Comparison of ENCODE assay signal across 19 cellular contexts in the genomic region with DNA sequence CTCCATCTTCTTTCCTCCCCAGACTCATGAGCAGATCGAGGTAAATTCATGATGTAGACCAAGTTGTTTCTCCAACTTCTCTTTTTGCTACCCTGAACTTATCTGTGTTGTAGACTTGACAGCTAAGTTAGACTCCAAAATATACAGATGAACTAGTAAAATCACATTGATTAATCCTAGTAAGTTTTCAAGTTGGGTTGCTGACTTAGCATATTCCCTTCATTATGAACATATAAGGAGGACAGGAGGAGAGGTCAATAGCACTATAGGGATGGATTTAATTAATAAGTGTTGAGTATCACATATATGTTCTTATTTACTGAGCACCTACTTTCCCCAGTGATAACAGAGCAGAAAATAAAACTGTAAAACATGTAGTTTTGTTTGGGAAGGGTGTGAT.
DNase-seq lines count a peak whose midpoint lies in the region; ATAC-seq, FAIRE-seq and TF ChIP-seq lines count a peak whose summit lies in the region.
"Had no signal": no experiment of that assay in that cellular context is flagged by ENCODE, and none has a peak within 500 bp of the region (broad histone marks: within the 10 kb centered on the region; RNA-seq: fewer than 3 reads in every experiment).

No MANE protein-coding gene starts in this region.

- ATAC-seq in A549 (no peak), K562 (no peak)
- ATAC-seq: CD8-positive, alpha-beta T cell had no signal

- FAIRE-seq in A549 (lab: Jason Lieb, UNC) (no peak), H54 (lab: Jason Lieb, UNC) (peak; percentile 15), K562 (lab: Jason Lieb, UNC) (no peak), GM12892 (lab: Jason Lieb, UNC) (no peak)
- FAIRE-seq: A204.1, G401.6, GM12891, GM18507 had no signal

- no peaks in the 10 kb centered on the region for H3K9me1 ChIP-seq in K562 (ENCODE audit: control insufficient read depth, insufficient read depth, low read length)

- no peaks in the 10 kb centered on the region for H3K27me3 ChIP-seq in K562 (ENCODE audit: control insufficient read depth in 2 of 2, insufficient read depth in 2 of 2, low read length in 2 of 2)
- H3K27me3 ChIP-seq: BLaER1 treated with 17β-estradiol and CSF1 and Interleukin-3, amounts not matched to agents 10 nM and 100 nM had no signal

- no TSS peak for BruUV-seq in K562 (replicated peaks; lab: Mats Ljungman, UMichigan)

- TF ChIP-seq EP300 in A549 (IDR thresholded peaks at IDR 0.05) (no peak), K562 (IDR thresholded peaks at IDR 0.05; ENCODE audit: low read length) (no peak)

- H3K9ac ChIP-seq in K562 (ENCODE audit: insufficient read depth in 1 of 2, low read depth in 2 of 2, low read length in 2 of 2), result no peak overlapping the region
- H3K9ac ChIP-seq: BLaER1 treated with 17β-estradiol and CSF1 and Interleukin-3, amounts not matched to agents 10 nM and 100 nM had no signal

- CTCF ChIA-PET in A549 (lab: Yijun Ruan, JAX) (no interaction called here), K562 (lab: Yijun Ruan, JAX; ENCODE audit: low intra/inter-chr PET ratio) (no interaction called here)

- H3K4me2 ChIP-seq in A549 (no peak overlapping the region), K562 (ENCODE audit: insufficient read depth, low read length) (no peak overlapping the region)
- H3K4me2 ChIP-seq: BLaER1 treated with 17β-estradiol and CSF1 and Interleukin-3, amounts not matched to agents 10 nM and 100 nM had no signal

- intact Hi-C loops in K562 (cut with micrococcal nuclease), result no loop called here

- no peaks in the 10 kb centered on the region for H3K79me2 ChIP-seq in K562 (ENCODE audit: control insufficient read depth, insufficient read depth, low read length)

- TF ChIP-seq POLR2A in A549 (IDR thresholded peaks at IDR 0.05; ENCODE audit: low read length) (no peak), H54 (IDR thresholded peaks at IDR 0.05; ENCODE audit: low read depth, low read length) (no peak), K562 (conservative IDR thresholded peaks at IDR 0.05) (no peak), GM12892 (IDR thresholded peaks at IDR 0.05; ENCODE audit: low read depth, low read length) (no peak)

- H3K4me1 ChIP-seq in A549 (no peaks in the 10 kb centered on the region), K562 (replicated peaks in 1 of 2; ENCODE audit: control insufficient read depth in 2 of 2, insufficient read depth in 2 of 2, low read length in 2 of 2) (no peaks in the 10 kb centered on the region)
- H3K4me1 ChIP-seq: Caco-2 had no signal

- no peak for TF ChIP-seq CTCF in A549 (IDR thresholded peaks at IDR 0.05)
- TF ChIP-seq CTCF in K562 (IDR thresholded peaks at IDR 0.05 in 2 of 3, conservative IDR thresholded peaks at IDR 0.05 in 1 of 3; ENCODE audit: insufficient read depth in 2 of 3, low read depth in 1 of 3, low read length in 3 of 3), result no peak

- H3K9me3 ChIP-seq in A549 (no peaks in the 10 kb centered on the region), K562 (replicated peaks; ENCODE audit: control insufficient read depth, insufficient read depth, low read depth, low read length) (peaks cover 2% of the 10 kb centered on the region; the same call in 1 of the 2 replicates)
- H3K9me3 ChIP-seq: BLaER1 treated with 17β-estradiol and CSF1 and Interleukin-3, amounts not matched to agents 10 nM and 100 nM; Caco-2 had no signal

- WGBS in A549 (ENCODE audit: missing lambda C conversion rate), result 4% methylated on average over 1 of the region's 1 CpG
- 0% methylated on average over 1 of the region's 1 CpG for WGBS in K562 (ENCODE audit: insufficient coverage, low coverage, missing lambda C conversion rate)

- no peaks in the 10 kb centered on the region for H3K36me3 ChIP-seq in K562 (ENCODE audit: control insufficient read depth, insufficient read depth, low read length)
- H3K36me3 ChIP-seq: BLaER1 treated with 17β-estradiol and CSF1 and Interleukin-3, amounts not matched to agents 10 nM and 100 nM had no signal

- H4K20me1 ChIP-seq in K562 (replicated peaks; ENCODE audit: control insufficient read depth, insufficient read depth, low read length), result no peaks in the 10 kb centered on the region
- H4K20me1 ChIP-seq: BLaER1 treated with 17β-estradiol and CSF1 and Interleukin-3, amounts not matched to agents 10 nM and 100 nM had no signal

- H2AFZ ChIP-seq in K562 (ENCODE audit: low read depth, low read length), result no peak overlapping the region

- in situ Hi-C loops in K562 (cut with MboI), result no loop called here

- H3K4me3 ChIP-seq in A549 (no peak overlapping the region), K562 (no peak overlapping the region)
- H3K4me3 ChIP-seq: BLaER1 treated with 17β-estradiol and CSF1 and Interleukin-3, amounts not matched to agents 10 nM and 100 nM had no signal

- POLR2A ChIA-PET in A549 (lab: Yijun Ruan, JAX), result no interaction called here
- POLR2A ChIA-PET in K562 (lab: Yijun Ruan, JAX), result no interaction called here

- TF ChIP-seq RAD21 in A549 (conservative IDR thresholded peaks at IDR 0.05 in 1 of 2, IDR thresholded peaks at IDR 0.05 in 1 of 2) (no peak), K562 (CRISPR knock-in tag; conservative IDR thresholded peaks at IDR 0.05 in 1 of 2, IDR thresholded peaks at IDR 0.05 in 1 of 2) (no peak)

- DNase-seq in A549 (ENCODE audit: low read depth in 1 of 2, low spot score in 1 of 2) (no peak), H54 (ENCODE audit: insufficient read length, low spot score) (no peak), K562 (ENCODE audit: extremely low read depth in 1 of 4, low spot score in 3 of 4) (no peak), GM12892 (ENCODE audit: insufficient read length) (no peak), mesenteric fat pad (ENCODE audit: low spot score) (no peak)
- DNase-seq: 8988T; AML-193; Caco-2; Calu3; CD4-positive, alpha-beta T cell; CD8-positive, alpha-beta T cell; DMS79 treated with DMSO at 0.1 percent for 48 hours; GF-D8 had no signal

- H3K27ac ChIP-seq in A549 (no peak overlapping the region), K562 (ENCODE audit: extremely low read depth, low read depth, low read length) (no peak overlapping the region)
- H3K27ac ChIP-seq: BLaER1 treated with 17β-estradiol and CSF1 and Interleukin-3, amounts not matched to agents 10 nM and 100 nM; C4-2B had no signal

TF ChIP-seq in A549, 52 proteins besides CTCF, POLR2A, EP300 and RAD21:
- TF ChIP-seq FOSB (CRISPR knock-in tag; IDR thresholded peaks at IDR 0.05), result no peak
- TF ChIP-seq MAFK (IDR thresholded peaks at IDR 0.05; ENCODE audit: partially characterized antibody), result peak; percentile 59

TF ChIP-seq in K562, 482 proteins besides CTCF, POLR2A, EP300 and RAD21:
- TF ChIP-seq ZBTB5 (IDR thresholded peaks at IDR 0.05), result no peak
- TF ChIP-seq ZNF174 (CRISPR knock-in tag; IDR thresholded peaks at IDR 0.05), result no peak
- no peak for TF ChIP-seq ZNF212 (CRISPR knock-in tag; IDR thresholded peaks at IDR 0.05)
- peak; percentile 25; the same call in 1 of the 2 replicates for TF ChIP-seq MAFK (IDR thresholded peaks at IDR 0.05; ENCODE audit: low read length)
TF ChIP-seq in K562: peak in this region for 1.

Comparison
In these comparisons a context has a peak if more than half of its experiments do, and no peak if none do; other contexts are left out.
1. Of the 35 proteins assayed by ChIP-seq in both K562 and A549: peak only in K562: none; only in A549: none; in both: MAFK; in neither: 34.